Comparison of ENCODE assay signal across 8 cellular contexts in genomic region chr16:50644730-50645129, GRCh38. TPM values are rescaled to one million over a fixed set of nuclear protein-coding genes. Genes with fewer than 3 reads are reported as not detected.
A peak's percentile ranks its signal among the peaks of the same experiment; 100 is the strongest.
DNase-seq lines count a peak whose midpoint lies in the region; ATAC-seq and TF ChIP-seq lines count a peak whose summit lies in the region.

No MANE protein-coding gene starts in this region.

- no peaks in the 10 kb centered on the region for H3K4me1 ChIP-seq in SJCRH30

- no peak overlapping the region for H3K27ac ChIP-seq in AG04450 (ENCODE audit: low read depth, low read length)
- H3K27ac ChIP-seq in SJCRH30: no peak overlapping the region

- H3K4me3 ChIP-seq in AG04450 (ENCODE audit: low read depth, low read length) (no peak overlapping the region), fibroblast of pulmonary artery (replicated peaks; ENCODE audit: low read depth, low read length) (no peak overlapping the region), SJCRH30 (no peak overlapping the region)

- CTCF ChIA-PET in AG04450 (lab: Charles Lee): interaction anchor here (0.7 to 1.0 kb wide), 3 partner anchors 19 to 162 kb away, joined by 3 read pairs; no protein-coding TSS in a partner anchor
- CTCF ChIA-PET in activated CD4-positive, alpha-beta T cell treated with anti-CD3 and anti-CD28 coated beads, Interleukin-2, amount 10 ng/mL, durations not matched to agents 7 days and 5 days (lab: Charles Lee): interaction anchor here (0.7 to 1.3 kb wide), 4 partner anchors 10 to 576 kb away, joined by 3 to 4 read pairs (median 3); no protein-coding TSS in a partner anchor

- H3K9me3 ChIP-seq in AG04450 (ENCODE audit: control insufficient read depth, insufficient read depth, low read length): no peaks in the 10 kb centered on the region
- no peaks in the 10 kb centered on the region; the same call in 1 of the 2 replicates for H3K9me3 ChIP-seq in SJCRH30 (replicated peaks)

- no peaks in the 10 kb centered on the region for H3K36me3 Mint-ChIP-seq in activated CD4-positive, alpha-beta T cell treated with anti-CD3 and anti-CD28 coated beads, Interleukin-2, amount 10 ng/mL, durations not matched to agents 7 days and 5 days (ENCODE audit: low read depth)

- H3K36me3 ChIP-seq in SJCRH30: no peaks in the 10 kb centered on the region

- H3K4me3 Mint-ChIP-seq in activated CD4-positive, alpha-beta T cell treated with anti-CD3 and anti-CD28 coated beads, Interleukin-2, amount 10 ng/mL, durations not matched to agents 7 days and 5 days: no peak overlapping the region

- H3K27me3 ChIP-seq in AG04450 (ENCODE audit: control insufficient read depth, insufficient read depth, low read length): peaks cover 8% of the 10 kb centered on the region
- H3K27me3 ChIP-seq in SJCRH30: peaks cover 23% of the 10 kb centered on the region; the same call in 1 of the 2 replicates

- no peaks in the 10 kb centered on the region for H3K4me1 Mint-ChIP-seq in activated CD4-positive, alpha-beta T cell treated with anti-CD3 and anti-CD28 coated beads, Interleukin-2, amount 10 ng/mL, durations not matched to agents 7 days and 5 days

- no peaks in the 10 kb centered on the region for H3K9me3 Mint-ChIP-seq in activated CD4-positive, alpha-beta T cell treated with anti-CD3 and anti-CD28 coated beads, Interleukin-2, amount 10 ng/mL, durations not matched to agents 7 days and 5 days

- H3K27me3 Mint-ChIP-seq in activated CD4-positive, alpha-beta T cell treated with anti-CD3 and anti-CD28 coated beads, Interleukin-2, amount 10 ng/mL, durations not matched to agents 7 days and 5 days: no peaks in the 10 kb centered on the region

- TF ChIP-seq CTCF in AG04450 (IDR thresholded peaks at IDR 0.05; ENCODE audit: low read depth, low read length): peak; percentile 11; the same call in 1 of the 2 replicates
- TF ChIP-seq CTCF in GM20000 (IDR thresholded peaks at IDR 0.05; ENCODE audit: extremely low read depth, missing control alignments): peak; percentile 25
- TF ChIP-seq CTCF in fibroblast of pulmonary artery (IDR thresholded peaks at IDR 0.05; ENCODE audit: low read length, missing control alignments): peak; percentile 29

- DNase-seq in AG04450 (ENCODE audit: low read depth, low spot score) (no peak), GM20000 (ENCODE audit: low spot score) (peak; percentile 58), fibroblast of pulmonary artery (ENCODE audit: low read depth) (peak; percentile 23), sciatic nerve (ENCODE audit: low spot score) (no peak), SJCRH30 (no peak)
- peak; percentile 48 for DNase-seq in activated CD4-positive, alpha-beta T cell treated with anti-CD3 and anti-CD28 coated beads, Interleukin-2, amount 10 ng/mL, durations not matched to agents 7 days and 5 days
- no peak for DNase-seq in effector CD4-positive, alpha-beta T cell

- ATAC-seq in sciatic nerve (peak; percentile 69), GM21825 (IDR thresholded peaks at IDR 0.05; ENCODE audit: unreplicated experiment) (no peak)

- POLR2A ChIA-PET in AG04450 (lab: Yijun Ruan, JAX): no interaction called here
- POLR2A ChIA-PET in activated CD4-positive, alpha-beta T cell treated with anti-CD3 and anti-CD28 coated beads, Interleukin-2, amount 10 ng/mL, durations not matched to agents 7 days and 5 days (lab: Charles Lee): no interaction called here

- H3K27ac Mint-ChIP-seq in activated CD4-positive, alpha-beta T cell treated with anti-CD3 and anti-CD28 coated beads, Interleukin-2, amount 10 ng/mL, durations not matched to agents 7 days and 5 days: no peak overlapping the region

- intact Hi-C loops in sciatic nerve (cut with DNase I): no loop called here

RNA-seq across cellular contexts. Expression of gene SNX20, which starts 36.4 kb away (rescaled TPM):
- polyA plus RNA-seq in AG04450 (2011; rRNA removed): not detected in 2 replicates
- polyA minus RNA-seq in AG04450 (2011; rRNA and poly(A)+ RNA removed): not detected in 2 replicates
- 10 to 100 TPM; 83.9 to 98.5 TPM for total RNA-seq in activated CD4-positive, alpha-beta T cell treated with anti-CD3 and anti-CD28 coated beads, Interleukin-2, amount 10 ng/mL, durations not matched to agents 7 days and 5 days
- total RNA-seq in sciatic nerve: 2.6 TPM
- not detected in 2 replicates for total RNA-seq in SJCRH30 (2014; rRNA removed; shearing (Covaris generic))

RNA-seq across cellular contexts. Expression of gene NOD2, which starts 48.7 kb away (rescaled TPM):
- not detected in 2 replicates for polyA plus RNA-seq in AG04450 (2011; rRNA removed)
- polyA minus RNA-seq in AG04450 (2011; rRNA and poly(A)+ RNA removed): not detected in 2 replicates
- total RNA-seq in activated CD4-positive, alpha-beta T cell treated with anti-CD3 and anti-CD28 coated beads, Interleukin-2, amount 10 ng/mL, durations not matched to agents 7 days and 5 days: 1 to 10 TPM; 3.3 to 3.8 TPM
- total RNA-seq in sciatic nerve: 4.3 TPM
- not detected in 2 replicates for total RNA-seq in SJCRH30 (2014; rRNA removed; shearing (Covaris generic))

Comparison
In these comparisons a context has a peak if more than half of its experiments do, and no peak if none do; other contexts are left out.
1. DNase-seq: peak in GM20000 (single experiment), activated CD4-positive, alpha-beta T cell treated with anti-CD3 and anti-CD28 coated beads, Interleukin-2, amount 10 ng/mL, durations not matched to agents 7 days and 5 days (single experiment) and fibroblast of pulmonary artery (single experiment); none in AG04450 (single experiment), sciatic nerve (single experiment), effector CD4-positive, alpha-beta T cell (single experiment) and SJCRH30 (0 of 2).
2. RNA of gene SNX20, which starts 36.4 kb away (total RNA-seq): 83.9 to 98.5 TPM in activated CD4-positive, alpha-beta T cell treated with anti-CD3 and anti-CD28 coated beads, Interleukin-2, amount 10 ng/mL, durations not matched to agents 7 days and 5 days; 2.6 TPM in sciatic nerve (single experiment) and not detected in SJCRH30; every median in the first group is over 10 times any median in the second.
3. Peak in every context shown above with its lines, with median percentiles within 50 percentile points of each other: CTCF ChIP-seq.